Comparison of ENCODE assay signal across 15 cellular contexts in genomic region chr6:141169419-141169818, GRCh38.
DNase-seq lines count a peak whose midpoint lies in the region; ATAC-seq and TF ChIP-seq lines count a peak whose summit lies in the region.
"Had no signal": no experiment of that assay in that cellular context is flagged by ENCODE, and none has a peak within 500 bp of the region (broad histone marks: within the 10 kb centered on the region; RNA-seq: fewer than 3 reads in every experiment).

No MANE protein-coding gene starts in this region.

- H3K4me3 ChIP-seq in AG04449 (ENCODE audit: low read depth, low read length) (no peak overlapping the region), HFF-Myc (replicated peaks; ENCODE audit: low read depth, low read length) (no peak overlapping the region), adipocyte (ENCODE audit: low read length) (peak overlapping the region; percentile 7), iPS DF 6.9 (ENCODE audit: low read length) (no peak overlapping the region), gastroesophageal sphincter (no peak overlapping the region)
- H3K4me3 ChIP-seq: spleen had no signal

- H3K4me1 ChIP-seq in adipocyte (ENCODE audit: control insufficient read depth, insufficient read depth, low read length) = peaks cover 10% of the 10 kb centered on the region
- H3K4me1 ChIP-seq in iPS DF 6.9 (ENCODE audit: control insufficient read depth, insufficient read depth, low read length) = no peaks in the 10 kb centered on the region; the same call in 1 of the 2 replicates
- no peaks in the 10 kb centered on the region for H3K4me1 ChIP-seq in gastroesophageal sphincter
- H3K4me1 ChIP-seq: BE2C, spleen had no signal

- CTCF ChIA-PET in AG04449 (lab: Yijun Ruan, JAX) = no interaction called here

- H3K9ac ChIP-seq in adipocyte (ENCODE audit: low read length) = no peak overlapping the region

- WGBS in iPS DF 6.9 (ENCODE audit: insufficient coverage, insufficient read length) = no CpG with 5 or more reads among the region's 1 CpG
- WGBS in gastroesophageal sphincter (ENCODE audit: low coverage in 1 of 2), 2 donors = 50 to 78% methylated on average over 1 of the region's 1 CpG

- POLR2A ChIA-PET in AG04449 (lab: Yijun Ruan, JAX) = no interaction called here

- no peak for TF ChIP-seq EP300 in gastroesophageal sphincter (IDR thresholded peaks at IDR 0.05)

- TF ChIP-seq POLR2A in gastroesophageal sphincter (IDR thresholded peaks at IDR 0.05) = no peak

- H3K27ac ChIP-seq in iPS DF 6.9 (ENCODE audit: low read length) = no peak overlapping the region
- H3K27ac ChIP-seq in gastroesophageal sphincter = no peak overlapping the region
- H3K27ac ChIP-seq: epithelial cell of prostate, spleen had no signal

- intact Hi-C loops in posterior cingulate gyrus (cut with DNase I) = no loop called here

- TF ChIP-seq CTCF in AG04449 (IDR thresholded peaks at IDR 0.05; ENCODE audit: insufficient read depth, low read length, missing control alignments) (no peak), HFF-Myc (IDR thresholded peaks at IDR 0.05; ENCODE audit: low read depth, low read length, missing control alignments) (no peak), gastroesophageal sphincter (IDR thresholded peaks at IDR 0.05) (no peak)

- no peaks in the 10 kb centered on the region for H3K27me3 ChIP-seq in adipocyte (replicated peaks; ENCODE audit: control insufficient read depth, insufficient read depth, low read length)
- no peaks in the 10 kb centered on the region for H3K27me3 ChIP-seq in iPS DF 6.9 (ENCODE audit: control insufficient read depth, insufficient read depth, low read length)
- no peaks in the 10 kb centered on the region for H3K27me3 ChIP-seq in gastroesophageal sphincter
- H3K27me3 ChIP-seq: BE2C had no signal

- H3K36me3 ChIP-seq in adipocyte (ENCODE audit: control insufficient read depth, insufficient read depth, low read length, severe bottlenecking) (no peaks in the 10 kb centered on the region), iPS DF 6.9 (ENCODE audit: control insufficient read depth, insufficient read depth, low read length) (no peaks in the 10 kb centered on the region), gastroesophageal sphincter (no peaks in the 10 kb centered on the region)
- H3K36me3 ChIP-seq: BE2C, spleen had no signal

- ATAC-seq in gastroesophageal sphincter = no peak
- ATAC-seq: naive thymus-derived CD4-positive, alpha-beta T cell had no signal

- DNase-seq in AG04449 (ENCODE audit: low read depth, low spot score) (peak; percentile 89), HFF-Myc (ENCODE audit: extremely low read depth, low read depth) (peak; percentile 7), adipocyte (ENCODE audit: low read depth) (peak; percentile 90), iPS DF 6.9 (ENCODE audit: low read depth, low spot score) (peak; percentile 22), NCI-H1092 (lab: John Stamatoyannopoulos, UW) (no peak), posterior cingulate gyrus (no peak), NAMALWA (ENCODE audit: low spot score) (no peak)
- DNase-seq: activated CD4-positive, CD25-positive, alpha-beta regulatory T cell treated with anti-CD3 and anti-CD28 coated beads, Interleukin-2, amount 50 U/mL, for 72 hours; BE2C; caudate nucleus; naive thymus-derived CD4-positive, alpha-beta T cell; NCI-H1048; spleen had no signal

- no peaks in the 10 kb centered on the region for H3K9me3 ChIP-seq in adipocyte (ENCODE audit: control insufficient read depth, low read length)
- no peaks in the 10 kb centered on the region for H3K9me3 ChIP-seq in iPS DF 6.9 (ENCODE audit: control insufficient read depth, insufficient read depth, low read length)
- H3K9me3 ChIP-seq in gastroesophageal sphincter = no peaks in the 10 kb centered on the region
- H3K9me3 ChIP-seq: BE2C had no signal

Comparison
In these comparisons a context has a peak if more than half of its experiments do, and no peak if none do; other contexts are left out.
1. DNase-seq: peak in AG04449 (single experiment), HFF-Myc (single experiment), adipocyte (single experiment) and iPS DF 6.9 (single experiment); none in NCI-H1092 (single experiment), posterior cingulate gyrus (0 of 10) and NAMALWA (single experiment).